Comparison of ENCODE assay signal across 29 cellular contexts in genomic region chr2:95068256-95068655, GRCh38. TPM values are rescaled to one million over a fixed set of nuclear protein-coding genes. Genes with fewer than 3 reads are reported as not detected.
"Had no signal": no experiment of that assay in that cellular context is flagged by ENCODE, and none has a peak within 500 bp of the region (broad histone marks: within the 10 kb centered on the region; RNA-seq: fewer than 3 reads in every experiment).

No MANE protein-coding gene starts in this region.

- H3K36me3 ChIP-seq: ascending aorta had no signal

- H3K4me1 ChIP-seq: ascending aorta, body of pancreas had no signal

- ATAC-seq: activated naive CD4-positive, alpha-beta T cell treated with anti-CD3 and anti-CD28 coated beads, Interleukin-2, amount 50 U/mL, for 72 hours; activated naive CD8-positive, alpha-beta T cell treated with anti-CD3 and anti-CD28 coated beads, Interleukin-2, amount 50 U/mL, for 24 hours; body of pancreas had no signal

- DNase-seq: activated B cell treated with CpG ODN at 0.5 μM for 24 hours; activated CD4-positive, alpha-beta T cell treated with anti-CD3 and anti-CD28 coated beads for 1 hour; activated CD4-positive, alpha-beta T cell treated with anti-CD3 and anti-CD28 coated beads, Interleukin-2, amount 10 ng/mL, durations not matched to agents 24 days and 14 days; activated CD8-positive, alpha-beta memory T cell treated with anti-CD3 and anti-CD28 coated beads, Interleukin-2, amount 50 U/mL, for 48 hours; activated effector memory CD4-positive, alpha-beta T cell treated with anti-CD3 and anti-CD28 coated beads, Interleukin-2, amount 50 U/mL, for 16 hours; activated naive CD4-positive, alpha-beta T cell treated with Interleukin-2 at 50 U/mL for 16 hours; activated naive CD8-positive, alpha-beta T cell treated with anti-CD3 and anti-CD28 coated beads, Interleukin-2, amount 50 U/mL, for 24 hours; amniotic stem cell; body of pancreas; central memory CD4-positive, alpha-beta T cell; Karpas-422; MM.1S; NCI-H1105; NCI-H1436; NCI-H1694 treated with DMSO at 0.1 percent for 48 hours; NCI-H2029 treated with DMSO at 0.1 percent for 48 hours; NCI-H345; NCI-H510A; NCI-H526 treated with DMSO at 0.1 percent for 48 hours; NCI-H82; SIG-M5; T-helper 2 cell; T1000 had no signal

- H3K9me3 ChIP-seq: ascending aorta, body of pancreas had no signal

- FAIRE-seq: bronchial epithelial cell, TTC549 had no signal

- H3K4me3 ChIP-seq: ascending aorta, body of pancreas had no signal

- H3K27ac ChIP-seq: ascending aorta, body of pancreas had no signal

- H3K27me3 ChIP-seq: ascending aorta, body of pancreas had no signal

RNA-seq across cellular contexts. Expression of gene MAL, which starts 42.7 kb away (rescaled TPM):
- total RNA-seq: activated B cell treated with CpG ODN at 0.5 μM for 24 hours, ascending aorta, body of pancreas, OCI-LY7, RPMI7951 had no signal
